Comparison of ENCODE assay signal across 13 cellular contexts in the genomic region with DNA sequence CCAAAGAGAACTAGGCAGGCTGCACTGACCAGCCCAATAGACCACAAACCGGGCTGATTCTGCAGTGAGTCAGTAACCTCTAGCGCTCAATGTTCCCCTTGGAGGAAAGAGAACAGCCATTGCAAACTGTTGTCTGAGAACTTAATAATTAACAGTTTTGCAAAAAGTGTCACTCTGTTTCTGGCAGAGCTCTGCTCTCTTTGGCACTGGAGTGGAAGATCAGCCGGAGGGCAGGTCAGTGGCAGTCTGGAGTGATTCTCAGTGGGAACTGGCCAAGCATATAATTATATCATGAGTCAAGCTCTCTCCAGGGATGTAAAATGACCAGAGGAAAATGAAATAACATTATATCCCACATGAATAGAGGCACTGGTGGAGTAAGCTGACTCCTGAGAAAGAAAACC.
DNase-seq lines count a peak whose midpoint lies in the region; TF ChIP-seq lines count a peak whose summit lies in the region.
"Had no signal": no experiment of that assay in that cellular context is flagged by ENCODE, and none has a peak within 500 bp of the region (broad histone marks: within the 10 kb centered on the region; RNA-seq: fewer than 3 reads in every experiment).

No MANE protein-coding gene starts in this region.

- H3K9me3 Mint-ChIP-seq in progenitor cell of endocrine pancreas (ENCODE audit: low read depth): peaks cover 13% of the 10 kb centered on the region
- H3K9me3 Mint-ChIP-seq: activated T-helper 17 cell treated with anti-CD3 and anti-CD28 coated beads, Interleukin-2, amount 50 U/mL, for 72 hours had no signal

- no peak overlapping the region for H3K4me3 Mint-ChIP-seq in progenitor cell of endocrine pancreas (ENCODE audit: low read depth)
- H3K4me3 Mint-ChIP-seq: activated T-helper 17 cell treated with anti-CD3 and anti-CD28 coated beads, Interleukin-2, amount 50 U/mL, for 72 hours; T-cell had no signal

- TF ChIP-seq CTCF in AG09319 (IDR thresholded peaks at IDR 0.05; ENCODE audit: low read depth, low read length): no peak; the same call in 1 of the 2 replicates
- TF ChIP-seq CTCF in progenitor cell of endocrine pancreas (IDR thresholded peaks at IDR 0.05; ENCODE audit: unreplicated experiment): no peak

- DNase-seq in AG09319 (ENCODE audit: extremely low read depth, low read depth): peak; percentile 45
- peak; percentile 20 for DNase-seq in NCI-H1417 treated with DMSO at 0.1 percent for 48 hours (lab: John Stamatoyannopoulos, UW)
- DNase-seq in epidermal melanocyte (ENCODE audit: insufficient read length, low spot score): peak; percentile 33
- peak; percentile 77 for DNase-seq in mucosa of gallbladder (ENCODE audit: low spot score)
- no peak for DNase-seq in progenitor cell of endocrine pancreas (ENCODE audit: low spot score, unreplicated experiment)
- no peak for DNase-seq in stimulated activated CD4-positive, alpha-beta T cell treated with anti-CD3 and anti-CD28 coated beads, Interleukin-1b, Interleukin-23, amount 100 ng/mL, for 48 hours
- DNase-seq in activated gamma-delta T cell treated with Interleukin-2 at 50 U/mL for 16 hours: no peak
- no peak for DNase-seq in NCI-H128 (lab: John Stamatoyannopoulos, UW; ENCODE audit: unreplicated experiment)
- DNase-seq: Caco-2, foreskin melanocyte, NCI-H1048, T-cell had no signal

- H3K4me1 Mint-ChIP-seq in progenitor cell of endocrine pancreas (ENCODE audit: low read depth): peaks cover 5% of the 10 kb centered on the region
- H3K4me1 Mint-ChIP-seq: activated T-helper 17 cell treated with anti-CD3 and anti-CD28 coated beads, Interleukin-2, amount 50 U/mL, for 72 hours; T-cell had no signal

- H3K27ac Mint-ChIP-seq in progenitor cell of endocrine pancreas: no peak overlapping the region
- H3K27ac Mint-ChIP-seq: activated T-helper 17 cell treated with anti-CD3 and anti-CD28 coated beads, Interleukin-2, amount 50 U/mL, for 72 hours; T-cell had no signal

- peaks cover 5% of the 10 kb centered on the region for H3K27me3 Mint-ChIP-seq in progenitor cell of endocrine pancreas

- no peaks in the 10 kb centered on the region for H3K36me3 Mint-ChIP-seq in progenitor cell of endocrine pancreas (ENCODE audit: insufficient read depth)
- H3K36me3 Mint-ChIP-seq: T-cell had no signal

Comparison
In these comparisons a context has a peak if more than half of its experiments do, and no peak if none do; other contexts are left out.
1. DNase-seq: peak in AG09319 (single experiment), NCI-H1417 treated with DMSO at 0.1 percent for 48 hours (single experiment), epidermal melanocyte (single experiment) and mucosa of gallbladder (single experiment); none in progenitor cell of endocrine pancreas (single experiment), stimulated activated CD4-positive, alpha-beta T cell treated with anti-CD3 and anti-CD28 coated beads, Interleukin-1b, Interleukin-23, amount 100 ng/mL, for 48 hours (single experiment), activated gamma-delta T cell treated with Interleukin-2 at 50 U/mL for 16 hours (single experiment) and NCI-H128 (single experiment).